Comparison of ENCODE assay signal across 8 cellular contexts in the genomic region with DNA sequence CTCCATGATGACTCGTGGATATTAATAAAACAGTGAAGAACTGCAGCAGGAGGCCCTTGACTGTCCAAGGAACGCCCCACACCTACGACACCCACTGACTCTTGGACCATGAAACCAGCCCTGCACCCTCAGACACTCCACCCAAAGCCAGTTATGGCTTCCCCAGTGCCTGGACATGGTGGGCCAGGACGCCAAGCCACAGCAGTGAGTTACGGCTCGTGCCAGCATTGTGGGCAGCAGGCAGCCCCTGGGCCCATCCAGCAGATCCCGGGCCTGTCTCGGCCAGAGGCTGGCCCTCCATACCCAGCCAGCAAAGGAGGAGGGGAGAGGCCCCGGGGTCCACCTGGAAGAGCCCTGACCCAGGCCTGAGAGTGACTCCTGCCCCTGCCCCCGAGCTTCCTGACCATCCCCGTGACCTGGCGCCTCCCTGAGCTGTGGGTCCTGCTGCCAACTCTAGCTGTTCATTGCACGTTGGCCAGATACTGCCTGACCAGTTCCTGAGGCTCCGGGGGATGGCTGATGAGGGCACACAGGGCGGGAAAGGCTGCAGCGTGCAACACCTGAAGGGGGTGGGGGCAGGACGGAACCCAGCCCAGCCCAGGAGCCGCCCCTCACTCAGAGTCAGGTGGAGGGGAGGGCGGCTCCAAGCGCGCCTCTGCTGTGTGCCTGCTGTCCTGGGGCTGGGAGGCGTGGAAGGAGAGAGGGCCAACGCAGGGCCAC. TPM values are rescaled to one million over a fixed set of nuclear protein-coding genes. Genes with fewer than 3 reads are reported as not detected.
DNase-seq lines count a peak whose midpoint lies in the region; ATAC-seq and TF ChIP-seq lines count a peak whose summit lies in the region.

No MANE protein-coding gene starts in this region.

- H3K9ac ChIP-seq in iPS-20b (ENCODE audit: low read depth, low read length) (no peak overlapping the region; the same call in 1 of the 2 replicates), skeletal muscle satellite cell (ENCODE audit: low read depth, low read length) (peak overlapping the region; percentile 62)

- H3K4me1 Mint-ChIP-seq in GM23338 = peaks cover 25% of the 10 kb centered on the region

- no peak for TF ChIP-seq POLR2A in breast epithelium (IDR thresholded peaks at IDR 0.05)

- peak overlapping the region; percentile 98 for H2AFZ ChIP-seq in GM23338

- ATAC-seq in GM23338 (peak; percentile 62), GM21526 (IDR thresholded peaks at IDR 0.05; ENCODE audit: low FRiP score, unreplicated experiment) (no peak)

- H3K4me2 ChIP-seq in GM23338 (peak overlapping the region; percentile 91), skeletal muscle satellite cell (ENCODE audit: low read length) (peak overlapping the region; percentile 79)

- H3K9me2 ChIP-seq in GM23338 (ENCODE audit: insufficient read depth) = no peaks in the 10 kb centered on the region

- peak overlapping the region; percentile 65 for H3K4me3 Mint-ChIP-seq in GM23338

- intact Hi-C loops in breast epithelium (cut with DNase I; ENCODE audit: low total_unique reads) = loop anchor here (5.0 kb wide), 1 partner anchor 1879 kb away; no protein-coding TSS in a partner anchor

- DNase-seq in GM23338 (ENCODE audit: low spot score) (peak; percentile 77), breast epithelium (ENCODE audit: low spot score in 2 of 2) (no peak), ecto neural progenitor cell (ENCODE audit: low spot score) (no peak), islet precursor cell (no peak), LoVo (ENCODE audit: low spot score) (no peak)

- peaks cover 8% of the 10 kb centered on the region; the same call in 1 of the 2 replicates for H3F3A ChIP-seq in GM23338 (replicated peaks; ENCODE audit: low read depth)

- H3K27ac ChIP-seq in GM23338 (ENCODE audit: low read depth) (no peak overlapping the region), breast epithelium (peak overlapping the region; percentile 79 to 98), iPS-20b (ENCODE audit: low read length) (no peak overlapping the region)

- H3K36me3 ChIP-seq in GM23338 (ENCODE audit: insufficient read depth) = no peaks in the 10 kb centered on the region
- no peaks in the 10 kb centered on the region for H3K36me3 ChIP-seq in breast epithelium
- H3K36me3 ChIP-seq in iPS-20b (ENCODE audit: insufficient read depth, low read depth, low read length) = no peaks in the 10 kb centered on the region
- H3K36me3 ChIP-seq in skeletal muscle satellite cell (ENCODE audit: insufficient read depth, low read length) = no peaks in the 10 kb centered on the region

- H3K4me1 ChIP-seq in GM23338 (ENCODE audit: insufficient read depth) = peaks cover 8% of the 10 kb centered on the region
- peaks cover 13 to 16% of the 10 kb centered on the region in 2 donors for H3K4me1 ChIP-seq in breast epithelium
- H3K4me1 ChIP-seq in iPS-20b (ENCODE audit: insufficient read depth, low read length) = peaks cover 5% of the 10 kb centered on the region
- H3K4me1 ChIP-seq in skeletal muscle satellite cell (ENCODE audit: control insufficient read depth, insufficient read depth, low read length) = peaks cover 34% of the 10 kb centered on the region

- peaks cover 6% of the 10 kb centered on the region for H3K27me3 Mint-ChIP-seq in GM23338 (ENCODE audit: insufficient read depth, low read depth, poor library complexity)

- no peaks in the 10 kb centered on the region for H4K20me1 ChIP-seq in GM23338 (replicated peaks; ENCODE audit: insufficient read depth)

- no peaks in the 10 kb centered on the region; the same call in 1 of the 3 replicates for H3K9me3 Mint-ChIP-seq in GM23338

- H3K9me3 ChIP-seq in breast epithelium = no peaks in the 10 kb centered on the region
- H3K9me3 ChIP-seq in iPS-20b (ENCODE audit: insufficient read depth, low read depth, low read length) = no peaks in the 10 kb centered on the region
- H3K9me3 ChIP-seq in skeletal muscle satellite cell (replicated peaks; ENCODE audit: low read length) = no peaks in the 10 kb centered on the region

- no peaks in the 10 kb centered on the region for H3K79me2 ChIP-seq in GM23338 (replicated peaks; ENCODE audit: insufficient read depth)

- H3K4me3 ChIP-seq in GM23338 (peak overlapping the region; percentile 63), breast epithelium (peak overlapping the region; percentile 57 to 84 (median 62)), iPS-20b (ENCODE audit: low read length) (peak overlapping the region; percentile 60; the same call in 1 of the 2 replicates), skeletal muscle satellite cell (ENCODE audit: low read length) (peak overlapping the region; percentile 56)

- H3K27ac Mint-ChIP-seq in GM23338 = peak overlapping the region; percentile 57; the same call in 1 of the 2 replicates

- no peak for TF ChIP-seq CTCF in GM23338 (conservative IDR thresholded peaks at IDR 0.05; ENCODE audit: low read depth in 2 of 2)
- no peak for TF ChIP-seq CTCF in breast epithelium (IDR thresholded peaks at IDR 0.05)

- H3K36me3 Mint-ChIP-seq in GM23338 (ENCODE audit: low read depth) = no peaks in the 10 kb centered on the region; the same call in 2 of the 3 replicates

- H3K27me3 ChIP-seq in GM23338 (ENCODE audit: insufficient read depth) (no peaks in the 10 kb centered on the region), breast epithelium (no peaks in the 10 kb centered on the region), iPS-20b (ENCODE audit: insufficient read depth, low read length) (peaks cover 19% of the 10 kb centered on the region; the same call in 1 of the 2 replicates), skeletal muscle satellite cell (ENCODE audit: control insufficient read depth, insufficient read depth, low read length) (peaks cover under 1% of the 10 kb centered on the region)

TF ChIP-seq in GM23338, 12 proteins besides CTCF, POLR2A, EP300 and RAD21:
- peak; percentile 54 for TF ChIP-seq POLR2AphosphoS5 (IDR thresholded peaks at IDR 0.05; ENCODE audit: low read depth)
- TF ChIP-seq, protein P1, sequence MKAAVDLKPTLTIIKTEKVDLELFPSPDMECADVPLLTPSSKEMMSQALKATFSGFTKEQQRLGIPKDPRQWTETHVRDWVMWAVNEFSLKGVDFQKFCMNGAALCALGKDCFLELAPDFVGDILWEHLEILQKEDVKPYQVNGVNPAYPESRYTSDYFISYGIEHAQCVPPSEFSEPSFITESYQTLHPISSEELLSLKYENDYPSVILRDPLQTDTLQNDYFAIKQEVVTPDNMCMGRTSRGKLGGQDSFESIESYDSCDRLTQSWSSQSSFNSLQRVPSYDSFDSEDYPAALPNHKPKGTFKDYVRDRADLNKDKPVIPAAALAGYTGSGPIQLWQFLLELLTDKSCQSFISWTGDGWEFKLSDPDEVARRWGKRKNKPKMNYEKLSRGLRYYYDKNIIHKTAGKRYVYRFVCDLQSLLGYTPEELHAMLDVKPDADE (IDR thresholded peaks at IDR 0.05) = no peak
- TF ChIP-seq ZNF331 (CRISPR knock-in tag; IDR thresholded peaks at IDR 0.05; ENCODE audit: low read depth) = no peak

RNA-seq across cellular contexts. Expression of a gene that starts 0.8 kb away (rescaled TPM):
- 2.6 and 3.7 TPM in 2 replicates for total RNA-seq in GM23338 (2014; rRNA removed; shearing (Covaris generic))
- polyA plus RNA-seq in GM23338 (2016; fragmentation: Nextera tagmentation; extraction: Ambion mirVana) = 1.1 and 1.3 TPM in 2 replicates
- 10 to 100 TPM; 14.4 to 22.3 (median 18.3) TPM for total RNA-seq in breast epithelium
- 10.5 and 10.6 TPM in 2 replicates for total RNA-seq in skeletal muscle satellite cell (2012; rRNA removed)

RNA-seq across cellular contexts. Expression of a gene that starts 13.8 kb away (rescaled TPM):
- total RNA-seq in GM23338 (2014; rRNA removed; shearing (Covaris generic)) = 2.2 and 4.4 TPM in 2 replicates
- 3.0 and 5.7 TPM in 2 replicates for polyA plus RNA-seq in GM23338 (2016; fragmentation: Nextera tagmentation; extraction: Ambion mirVana)
- 10 to 100 TPM in 2 of 3 donors, 1 to 10 TPM in 1; 7.9 to 14.9 (median 12.1) TPM for total RNA-seq in breast epithelium
- total RNA-seq in skeletal muscle satellite cell (2012; rRNA removed) = 9.9 and 15.5 TPM in 2 replicates

RNA-seq across cellular contexts. Expression of a gene that starts 14.1 kb away (rescaled TPM):
- 60.5 and 149 TPM in 2 replicates for total RNA-seq in GM23338 (2014; rRNA removed; shearing (Covaris generic))
- polyA plus RNA-seq in GM23338 (2016; fragmentation: Nextera tagmentation; extraction: Ambion mirVana) = 2,021 and 2,519 TPM in 2 replicates
- 100 to 1,000 TPM; 108 to 179 (median 128) TPM for total RNA-seq in breast epithelium
- 87.2 and 96.1 TPM in 2 replicates for total RNA-seq in skeletal muscle satellite cell (2012; rRNA removed)

RNA-seq across cellular contexts. Expression of a gene that starts 17.5 kb away (rescaled TPM):
- total RNA-seq in GM23338 (2014; rRNA removed; shearing (Covaris generic)) = 49.0 and 53.8 TPM in 2 replicates
- polyA plus RNA-seq in GM23338 (2016; fragmentation: Nextera tagmentation; extraction: Ambion mirVana) = 31.0 and 33.1 TPM in 2 replicates
- 10 to 100 TPM; 60.6 to 71.7 (median 69.4) TPM for total RNA-seq in breast epithelium
- 25.9 and 31.0 TPM in 2 replicates for total RNA-seq in skeletal muscle satellite cell (2012; rRNA removed)

Comparison
In these comparisons a context has a peak if more than half of its experiments do, and no peak if none do; other contexts are left out.
1. H3K27ac ChIP-seq: peak in breast epithelium (2 of 2); none in GM23338 (single experiment) and iPS-20b (single experiment).
2. Peak in every context shown above with its lines, with median percentiles within 50 percentile points of each other: H3K4me3 ChIP-seq.